Comparison of ENCODE assay signal across 8 cellular contexts in genomic region chr12:21296751-21297406, GRCh38. TPM values are rescaled to one million over a fixed set of nuclear protein-coding genes. Genes with fewer than 3 reads are reported as not detected.
A peak's percentile ranks its signal among the peaks of the same experiment; 100 is the strongest.
DNase-seq lines count a peak whose midpoint lies in the region; ATAC-seq, FAIRE-seq and TF ChIP-seq lines count a peak whose summit lies in the region.

No MANE protein-coding gene starts in this region.

- POLR2A ChIA-PET in activated CD8-positive, alpha-beta T cell treated with anti-CD3 and anti-CD28 coated beads for 36 hours (lab: Charles Lee): no interaction called here
- POLR2A ChIA-PET in activated CD8-positive, alpha-beta T cell treated with anti-CD3 and anti-CD28 coated beads, Interleukin-2, amount 10 ng/mL, durations not matched to agents 7 days and 5 days (lab: Charles Lee): no interaction called here

- H3K9me3 ChIP-seq in Karpas-422 (ENCODE audit: low read length): no peaks in the 10 kb centered on the region

- H3K27me3 ChIP-seq in Karpas-422 (ENCODE audit: low read length): 0 out of 2 replicates have a peak, but pooled peaks cover 3% of the 10 kb centered on the region

- CTCF ChIA-PET in activated CD8-positive, alpha-beta T cell treated with anti-CD3 and anti-CD28 coated beads for 36 hours (lab: Charles Lee): interaction anchor here (0.7 to 1.5 kb wide), 10 partner anchors 8 to 384 kb away, joined by 3 to 6 read pairs (median 3); no protein-coding TSS in a partner anchor
- CTCF ChIA-PET in activated CD8-positive, alpha-beta T cell treated with anti-CD3 and anti-CD28 coated beads, Interleukin-2, amount 10 ng/mL, durations not matched to agents 7 days and 5 days (lab: Charles Lee): interaction anchor here (0.6 to 0.9 kb wide), 5 partner anchors 13 to 383 kb away, joined by 3 read pairs; partner anchors contain the start of gene SPX

- H3K4me3 Mint-ChIP-seq in activated CD8-positive, alpha-beta T cell treated with anti-CD3 and anti-CD28 coated beads for 36 hours: no peak overlapping the region
- no peak overlapping the region for H3K4me3 Mint-ChIP-seq in activated CD8-positive, alpha-beta T cell treated with anti-CD3 and anti-CD28 coated beads, Interleukin-2, amount 10 ng/mL, durations not matched to agents 7 days and 5 days
- no peak overlapping the region for H3K4me3 Mint-ChIP-seq in brain

- intact Hi-C loops in activated CD8-positive, alpha-beta T cell treated with anti-CD3 and anti-CD28 coated beads for 36 hours (cut with micrococcal nuclease): loop anchor here (10.0 kb wide), 1 partner anchor 378 kb away; no protein-coding TSS in a partner anchor

- peak; percentile 89 for TF ChIP-seq CTCF in activated CD8-positive, alpha-beta T cell treated with anti-CD3 and anti-CD28 coated beads for 36 hours (IDR thresholded peaks at IDR 0.05)
- TF ChIP-seq CTCF in brain (conservative IDR thresholded peaks at IDR 0.05): peak; percentile 54 to 80

- H3K4me2 ChIP-seq in Karpas-422 (ENCODE audit: low read depth, low read length, poor library complexity, severe bottlenecking): no peak overlapping the region

- peaks cover 5% of the 10 kb centered on the region for H3K27me3 Mint-ChIP-seq in activated CD8-positive, alpha-beta T cell treated with anti-CD3 and anti-CD28 coated beads for 36 hours
- H3K27me3 Mint-ChIP-seq in activated CD8-positive, alpha-beta T cell treated with anti-CD3 and anti-CD28 coated beads, Interleukin-2, amount 10 ng/mL, durations not matched to agents 7 days and 5 days (ENCODE audit: low read depth): peaks cover 6% of the 10 kb centered on the region
- H3K27me3 Mint-ChIP-seq in brain: no peaks in the 10 kb centered on the region

- no peaks in the 10 kb centered on the region for H3K9me2 ChIP-seq in Karpas-422 (replicated peaks; ENCODE audit: insufficient read depth, low read length)

- H3K79me2 ChIP-seq in Karpas-422 (ENCODE audit: low read length): no peaks in the 10 kb centered on the region

- no peak overlapping the region for H3K9ac ChIP-seq in Karpas-422 (ENCODE audit: low read length)

- H3K4me3 ChIP-seq in Karpas-422 (ENCODE audit: low read length): no peak overlapping the region

- H3K36me3 ChIP-seq in Karpas-422 (ENCODE audit: insufficient read depth, low read length): no peaks in the 10 kb centered on the region

- H3K4me1 ChIP-seq in Karpas-422 (ENCODE audit: low read length): no peaks in the 10 kb centered on the region

- no peak overlapping the region for H3K27ac Mint-ChIP-seq in activated CD8-positive, alpha-beta T cell treated with anti-CD3 and anti-CD28 coated beads for 36 hours
- H3K27ac Mint-ChIP-seq in activated CD8-positive, alpha-beta T cell treated with anti-CD3 and anti-CD28 coated beads, Interleukin-2, amount 10 ng/mL, durations not matched to agents 7 days and 5 days: no peak overlapping the region
- H3K27ac Mint-ChIP-seq in brain: no peak overlapping the region

- no peak overlapping the region for H2AFZ ChIP-seq in Karpas-422 (ENCODE audit: low read length)

- no peak overlapping the region for H3K27ac ChIP-seq in Karpas-422 (ENCODE audit: low read length)

- no peaks in the 10 kb centered on the region for H4K20me1 ChIP-seq in Karpas-422 (ENCODE audit: insufficient read depth, low read depth, low read length)

- no peaks in the 10 kb centered on the region for H3K9me3 Mint-ChIP-seq in activated CD8-positive, alpha-beta T cell treated with anti-CD3 and anti-CD28 coated beads for 36 hours
- H3K9me3 Mint-ChIP-seq in activated CD8-positive, alpha-beta T cell treated with anti-CD3 and anti-CD28 coated beads, Interleukin-2, amount 10 ng/mL, durations not matched to agents 7 days and 5 days (ENCODE audit: insufficient read depth): no peaks in the 10 kb centered on the region
- H3K9me3 Mint-ChIP-seq in brain: no peaks in the 10 kb centered on the region

- H3K36me3 Mint-ChIP-seq in activated CD8-positive, alpha-beta T cell treated with anti-CD3 and anti-CD28 coated beads for 36 hours (ENCODE audit: low read depth): no peaks in the 10 kb centered on the region
- H3K36me3 Mint-ChIP-seq in activated CD8-positive, alpha-beta T cell treated with anti-CD3 and anti-CD28 coated beads, Interleukin-2, amount 10 ng/mL, durations not matched to agents 7 days and 5 days (ENCODE audit: low read depth): no peaks in the 10 kb centered on the region
- no peaks in the 10 kb centered on the region for H3K36me3 Mint-ChIP-seq in brain

- ATAC-seq in activated CD8-positive, alpha-beta T cell treated with anti-CD3 and anti-CD28 coated beads for 36 hours: peak; percentile 30
- no peak for ATAC-seq in activated CD8-positive, alpha-beta T cell treated with anti-CD3 and anti-CD28 coated beads, Interleukin-2, amount 10 ng/mL, durations not matched to agents 7 days and 5 days
- ATAC-seq in GM21423 (IDR thresholded peaks at IDR 0.05; ENCODE audit: unreplicated experiment): peak; percentile 70

- peaks cover 2% of the 10 kb centered on the region for H3K4me1 Mint-ChIP-seq in activated CD8-positive, alpha-beta T cell treated with anti-CD3 and anti-CD28 coated beads for 36 hours (ENCODE audit: low read depth)
- peaks cover 2% of the 10 kb centered on the region for H3K4me1 Mint-ChIP-seq in activated CD8-positive, alpha-beta T cell treated with anti-CD3 and anti-CD28 coated beads, Interleukin-2, amount 10 ng/mL, durations not matched to agents 7 days and 5 days (ENCODE audit: low read depth)
- no peaks in the 10 kb centered on the region for H3K4me1 Mint-ChIP-seq in brain

- FAIRE-seq in frontal cortex (lab: Jason Lieb, UNC): no peak

- peak; percentile 4 for DNase-seq in activated CD8-positive, alpha-beta T cell treated with anti-CD3 and anti-CD28 coated beads for 36 hours
- no peak for DNase-seq in activated CD8-positive, alpha-beta T cell treated with anti-CD3 and anti-CD28 coated beads, Interleukin-2, amount 10 ng/mL, durations not matched to agents 7 days and 5 days
- peak; percentile 54 for DNase-seq in Karpas-422
- DNase-seq in myocyte (ENCODE audit: low read depth): peak; percentile 43
- no peak for DNase-seq in ecto neural progenitor cell (ENCODE audit: low spot score)
- DNase-seq in frontal cortex (ENCODE audit: low spot score in 2 of 2): no peak

RNA-seq across cellular contexts. Expression of gene SLCO1A2, which starts 37.8 kb away (rescaled TPM):
- total RNA-seq in activated CD8-positive, alpha-beta T cell treated with anti-CD3 and anti-CD28 coated beads for 36 hours: not detected
- not detected for total RNA-seq in activated CD8-positive, alpha-beta T cell treated with anti-CD3 and anti-CD28 coated beads, Interleukin-2, amount 10 ng/mL, durations not matched to agents 7 days and 5 days
- not detected in 2 replicates for total RNA-seq in Karpas-422 (2014; rRNA removed; shearing (Covaris generic); ENCODE audit: low replicate concordance)
- polyA plus RNA-seq in brain (ENCODE audit: insufficient read depth, low read depth, low replicate concordance): 8.1 TPM
- total RNA-seq in myocyte (0.05 TPM in 1 of 2 replicates, not detected in the other), frontal cortex (4.9 TPM)
- not detected for polyA plus RNA-seq in myocyte (2012)

Comparison
In these comparisons a context has a peak if more than half of its experiments do, and no peak if none do; other contexts are left out.
1. DNase-seq: peak in activated CD8-positive, alpha-beta T cell treated with anti-CD3 and anti-CD28 coated beads for 36 hours (single experiment), Karpas-422 (single experiment) and myocyte (single experiment); none in activated CD8-positive, alpha-beta T cell treated with anti-CD3 and anti-CD28 coated beads, Interleukin-2, amount 10 ng/mL, durations not matched to agents 7 days and 5 days (single experiment), ecto neural progenitor cell (single experiment) and frontal cortex (0 of 2).